15 cellular contexts compared by ENCODE assay signal in the genomic region with DNA sequence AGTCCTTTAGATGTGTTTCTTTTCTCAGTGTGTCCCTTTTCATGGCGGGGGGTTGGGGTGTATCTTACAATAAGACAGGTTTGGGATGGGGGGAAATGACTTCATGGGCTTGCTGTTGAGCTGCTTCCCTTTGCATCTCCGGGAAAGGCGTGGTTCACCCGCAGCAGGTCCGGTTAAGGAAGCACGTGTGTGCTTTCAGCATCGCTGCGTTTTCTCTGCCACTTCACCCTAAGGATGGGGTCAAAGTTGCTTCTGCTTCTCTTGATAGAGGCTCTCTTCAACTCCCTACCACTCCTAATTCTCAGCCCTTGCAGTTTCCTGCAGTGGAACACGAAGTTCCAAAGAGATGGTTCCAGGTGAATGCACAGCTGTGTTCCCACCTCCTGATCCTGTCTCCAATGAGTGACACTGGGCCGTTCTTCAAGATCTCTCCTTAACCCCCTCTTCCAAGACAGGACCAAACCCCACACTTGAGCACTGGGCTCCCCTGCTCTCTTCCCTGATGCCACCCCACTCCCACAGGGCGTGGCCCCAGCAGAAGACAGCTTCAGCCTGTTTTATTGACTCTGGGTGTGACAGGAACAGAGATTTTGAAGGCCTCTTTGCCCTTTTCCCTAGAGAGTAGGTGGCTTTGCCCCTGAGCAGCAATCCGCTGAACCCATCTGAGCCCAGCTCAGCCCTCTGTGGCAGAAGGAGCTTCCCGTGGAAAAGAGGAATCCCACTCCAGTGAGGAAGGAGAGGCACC.
DNase-seq lines count a peak whose midpoint lies in the region; ATAC-seq and TF ChIP-seq lines count a peak whose summit lies in the region.
"Had no signal": no experiment of that assay in that cellular context is flagged by ENCODE, and none has a peak within 500 bp of the region (broad histone marks: within the 10 kb centered on the region; RNA-seq: fewer than 3 reads in every experiment).

No MANE protein-coding gene starts in this region.

- H3K9me3 ChIP-seq in breast epithelium (no peaks in the 10 kb centered on the region), esophagus muscularis mucosa (no peaks in the 10 kb centered on the region), muscle layer of duodenum (ENCODE audit: control insufficient read depth in 1 of 2, low read length in 2 of 2) (no peaks in the 10 kb centered on the region), uterus (no peaks in the 10 kb centered on the region)

- no peak for ATAC-seq in HG03280 (IDR thresholded peaks at IDR 0.05; ENCODE audit: unreplicated experiment)
- ATAC-seq: activated CD8-positive, alpha-beta T cell treated with anti-CD3 and anti-CD28 coated beads, Interleukin-2, amount 10 ng/mL, durations not matched to agents 7 days and 5 days had no signal

- H3K27ac ChIP-seq in breast epithelium: peak overlapping the region; percentile 52 to 84
- H3K27ac ChIP-seq in esophagus muscularis mucosa (replicated peaks in 1 of 4): peak overlapping the region; percentile 54 to 74 (median 70)
- peak overlapping the region; percentile 14 for H3K27ac ChIP-seq in muscle layer of duodenum (ENCODE audit: low read length)
- H3K27ac ChIP-seq in uterus: peak overlapping the region; percentile 61 to 70
- H3K27ac ChIP-seq: neural progenitor cell had no signal

- no peaks in the 10 kb centered on the region for H3K27me3 Mint-ChIP-seq in MCF 10A (ENCODE audit: insufficient read depth, unreplicated experiment)

- POLR2A ChIA-PET in MCF 10A (lab: Yijun Ruan, JAX): no interaction called here

- H3K36me3 ChIP-seq in breast epithelium (no peaks in the 10 kb centered on the region), esophagus muscularis mucosa (no peaks in the 10 kb centered on the region), muscle layer of duodenum (ENCODE audit: control insufficient read depth in 1 of 2, insufficient read depth in 2 of 2, low read length in 2 of 2) (no peaks in the 10 kb centered on the region), uterus (no peaks in the 10 kb centered on the region)
- H3K36me3 ChIP-seq: neural progenitor cell had no signal

- DNase-seq in breast epithelium (ENCODE audit: low spot score in 2 of 2) (no peak), MCF 10A (ENCODE audit: unreplicated experiment) (no peak), esophagus muscularis mucosa (ENCODE audit: extremely low spot score) (no peak), uterus (peak in 1 of 2 donors; percentile 59), anterior cingulate cortex (lab: John Stamatoyannopoulos, UW) (no peak), NCI-H2196 treated with DMSO at 0.1 percent for 48 hours (lab: John Stamatoyannopoulos, UW; ENCODE audit: unreplicated experiment) (no peak)
- DNase-seq: 8988T; activated CD8-positive, alpha-beta T cell treated with anti-CD3 and anti-CD28 coated beads, Interleukin-2, amount 10 ng/mL, durations not matched to agents 7 days and 5 days; EL; NCI-H1105 had no signal

- no peaks in the 10 kb centered on the region for H3K27me3 ChIP-seq in breast epithelium
- H3K27me3 ChIP-seq in esophagus muscularis mucosa: no peaks in the 10 kb centered on the region
- H3K27me3 ChIP-seq in muscle layer of duodenum (ENCODE audit: low read depth, low read length): no peaks in the 10 kb centered on the region
- H3K27me3 ChIP-seq in uterus: no peaks in the 10 kb centered on the region
- H3K27me3 ChIP-seq: hepatocyte, neural progenitor cell had no signal

- H3K36me3 Mint-ChIP-seq in MCF 10A (ENCODE audit: insufficient read depth, unreplicated experiment): no peaks in the 10 kb centered on the region

- TF ChIP-seq CTCF in breast epithelium (IDR thresholded peaks at IDR 0.05): no peak
- no peak for TF ChIP-seq CTCF in MCF 10A (IDR thresholded peaks at IDR 0.05; ENCODE audit: unreplicated experiment)
- no peak for TF ChIP-seq CTCF in esophagus muscularis mucosa (IDR thresholded peaks at IDR 0.05)
- TF ChIP-seq CTCF in uterus (IDR thresholded peaks at IDR 0.05): no peak

- no peaks in the 10 kb centered on the region for H3K9me3 Mint-ChIP-seq in MCF 10A (ENCODE audit: unreplicated experiment)

- peak; percentile 24 for TF ChIP-seq EP300 in esophagus muscularis mucosa (IDR thresholded peaks at IDR 0.05)

- CTCF ChIA-PET in MCF 10A (lab: Yijun Ruan, JAX): interaction anchor here (0.9 to 1.0 kb wide), 2 partner anchors 94 to 348 kb away, joined by 3 read pairs; no protein-coding TSS in a partner anchor

- intact Hi-C loops in breast epithelium (cut with DNase I; ENCODE audit: low total_unique reads) (no loop called here), MCF 10A (cut with micrococcal nuclease) (no loop called here), esophagus muscularis mucosa (cut with DNase I) (no loop called here), uterus (cut with DNase I; ENCODE audit: low total_unique reads) (no loop called here)

- H3K4me1 Mint-ChIP-seq in MCF 10A (ENCODE audit: insufficient read depth, unreplicated experiment): no peaks in the 10 kb centered on the region

- TF ChIP-seq POLR2A in breast epithelium (IDR thresholded peaks at IDR 0.05) (no peak), esophagus muscularis mucosa (IDR thresholded peaks at IDR 0.05; ENCODE audit: low read depth) (no peak), uterus (IDR thresholded peaks at IDR 0.05) (no peak)

- no peak overlapping the region for H3K4me3 Mint-ChIP-seq in MCF 10A (ENCODE audit: unreplicated experiment)
- H3K4me3 Mint-ChIP-seq: activated CD8-positive, alpha-beta T cell treated with anti-CD3 and anti-CD28 coated beads, Interleukin-2, amount 10 ng/mL, durations not matched to agents 7 days and 5 days; neural progenitor cell had no signal

- BruUV-seq in MCF 10A (replicated peaks; lab: Mats Ljungman, UMichigan): no TSS peak

- H3K4me3 ChIP-seq in breast epithelium (peak overlapping the region in 1 of 3 donors; percentile 41), esophagus muscularis mucosa (peak overlapping the region in 3 of 4 donors; percentile 23 to 43 (median 31)), muscle layer of duodenum (ENCODE audit: low read depth in 1 of 2, low read length in 2 of 2) (peak overlapping the region in 1 of 2 donors; percentile 14), uterus (no peak overlapping the region)
- H3K4me3 ChIP-seq: hepatocyte, neural progenitor cell, skin epidermis had no signal

- 79% methylated on average over 13 of the region's 13 CpGs for WGBS in esophagus muscularis mucosa

- no peak overlapping the region for H3K27ac Mint-ChIP-seq in MCF 10A (ENCODE audit: low read depth, unreplicated experiment)
- H3K27ac Mint-ChIP-seq: activated CD8-positive, alpha-beta T cell treated with anti-CD3 and anti-CD28 coated beads, Interleukin-2, amount 10 ng/mL, durations not matched to agents 7 days and 5 days; neural progenitor cell had no signal

- H3K4me1 ChIP-seq in breast epithelium (no peaks in the 10 kb centered on the region), esophagus muscularis mucosa (peaks cover 6 to 23% (median 9%) of the 10 kb centered on the region in 4 donors), muscle layer of duodenum (ENCODE audit: control insufficient read depth in 1 of 2, insufficient read depth in 2 of 2, low read length in 2 of 2) (no peaks in the 10 kb centered on the region), uterus (no peaks in the 10 kb centered on the region)

Comparison
In these comparisons a context has a peak if more than half of its experiments do, and no peak if none do; other contexts are left out.
1. H3K27ac ChIP-seq: peak in every context shown above with its lines; median percentile 70 in esophagus muscularis mucosa; 68 in breast epithelium; 66 in uterus; 14 in muscle layer of duodenum.
2. H3K4me3 ChIP-seq: peak in esophagus muscularis mucosa (3 of 4); none in uterus (0 of 2).